Comparison of ENCODE assay signal across 8 cellular contexts in the genomic region with DNA sequence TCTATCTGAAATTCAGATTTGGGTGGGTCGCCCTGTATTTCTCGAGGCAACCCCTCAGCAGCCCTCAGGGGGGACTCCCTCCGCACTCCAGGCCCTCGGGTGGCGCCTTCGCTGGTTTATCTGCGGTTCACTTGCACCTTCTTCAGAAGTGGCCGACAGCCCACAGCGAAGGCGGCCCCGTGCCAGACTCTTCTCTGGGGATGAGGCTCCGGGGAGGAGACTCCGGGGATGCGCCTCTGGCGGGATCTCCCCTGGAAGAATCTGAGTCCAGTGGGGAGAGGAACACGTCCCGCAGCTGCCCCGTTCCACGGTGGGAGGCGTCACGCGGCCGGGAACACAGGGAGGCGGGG.
DNase-seq lines count a peak whose midpoint lies in the region; ATAC-seq and TF ChIP-seq lines count a peak whose summit lies in the region.

No MANE protein-coding gene starts in this region.

- no peak overlapping the region for H2BK20ac ChIP-seq in IMR-90 (ENCODE audit: low read depth, low read length)

- H3K4ac ChIP-seq in IMR-90 (ENCODE audit: low read depth, low read length) = no peak overlapping the region

- no peak overlapping the region for H2BK120ac ChIP-seq in IMR-90 (ENCODE audit: low read depth, low read length)

- H4K91ac ChIP-seq in IMR-90 (ENCODE audit: insufficient read depth, low read depth, low read length) = no peak overlapping the region

- no TSS peak for BruUV-seq in Caco-2 (replicated peaks; lab: Mats Ljungman, UMichigan)
- BruUV-seq in IMR-90 (replicated peaks; lab: Mats Ljungman, UMichigan) = no TSS peak

- H3K9ac ChIP-seq in IMR-90 (ENCODE audit: low read depth, low read length) = peak overlapping the region; percentile 18; the same call in 1 of the 2 replicates

- H3K9me3 Mint-ChIP-seq in Caco-2 (ENCODE audit: unreplicated experiment) = no peaks in the 10 kb centered on the region
- no peaks in the 10 kb centered on the region for H3K9me3 Mint-ChIP-seq in activated T-cell treated with anti-CD3 and anti-CD28 coated beads, Interleukin-2, amount 50 U/mL, for 4 hours

- no peaks in the 10 kb centered on the region for H3K27me3 ChIP-seq in Caco-2 (replicated peaks; ENCODE audit: control insufficient read depth, insufficient read depth, low read length)
- peaks cover 4% of the 10 kb centered on the region for H3K27me3 ChIP-seq in IMR-90 (ENCODE audit: control insufficient read depth, insufficient read depth, low read length)
- H3K27me3 ChIP-seq in prostate gland (replicated peaks; ENCODE audit: insufficient read depth) = no peaks in the 10 kb centered on the region

- no peak overlapping the region for H3K14ac ChIP-seq in IMR-90 (replicated peaks; ENCODE audit: low read depth, low read length)

- TF ChIP-seq POLR2A in IMR-90 (IDR thresholded peaks at IDR 0.05; ENCODE audit: low read depth, low read length) (no peak), prostate gland (IDR thresholded peaks at IDR 0.05) (no peak)

- 0% methylated on average over 5 of the region's 24 CpGs; no CpG with 5 or more reads in 1 of the 2 experiments for WGBS in IMR-90 (ENCODE audit: extremely low coverage in 2 of 2, insufficient read length in 1 of 2), 2 experiments
- WGBS in prostate gland = 3% methylated on average over 24 of the region's 24 CpGs

- H2AK9ac ChIP-seq in IMR-90 (replicated peaks; ENCODE audit: low read depth, low read length, poor library complexity) = peak overlapping the region; percentile 58

- H4K8ac ChIP-seq in IMR-90 (ENCODE audit: low read depth in 2 of 2, low read length in 2 of 2) = no peak overlapping the region

- peak overlapping the region; percentile 69 for H3K4me2 ChIP-seq in IMR-90 (ENCODE audit: low read depth, low read length)

- no peak overlapping the region for H2AK5ac ChIP-seq in IMR-90 (ENCODE audit: low read depth, low read length)

- H4K20me1 ChIP-seq in IMR-90 (ENCODE audit: insufficient read depth, low read length) = no peaks in the 10 kb centered on the region

- in situ Hi-C loops in IMR-90 (cut with MboI; ENCODE audit: low sequenced_read_pairs) = no loop called here

- no peak overlapping the region for H2BK5ac ChIP-seq in IMR-90 (ENCODE audit: low read depth, low read length, poor library complexity, severe bottlenecking)

- ATAC-seq in GM21515 (IDR thresholded peaks at IDR 0.05; ENCODE audit: unreplicated experiment) (peak; percentile 18), IMR-90 (ENCODE audit: low read depth) (peak; percentile 61), Right ventricle myocardium inferior (peak; percentile 41)
- ATAC-seq in activated T-cell treated with anti-CD3 and anti-CD28 coated beads, Interleukin-2, amount 50 U/mL, for 4 hours = peak; percentile 44 to 51

- peak overlapping the region; percentile 94 for H2AFZ ChIP-seq in IMR-90 (replicated peaks; ENCODE audit: low read length, poor library complexity)

- POLR2A ChIA-PET in Caco-2 (lab: Charles Lee) (interaction anchor here (0.8 kb wide), 1 partner anchor 1127 kb away, joined by 3 read pairs; no protein-coding TSS in a partner anchor), IMR-90 (lab: Charles Lee; ENCODE audit: unreplicated experiment) (interaction anchor here (0.6 kb wide), 1 partner anchor 10 kb away, joined by 4 read pairs; no protein-coding TSS in a partner anchor)

- H3K27ac ChIP-seq in IMR-90 (ENCODE audit: insufficient read depth, low read length) = no peak overlapping the region
- H3K27ac ChIP-seq in prostate gland = peak overlapping the region in 1 of 2 donors; percentile 62

- dilution Hi-C loops in IMR-90 (cut with HindIII; ENCODE audit: low sequenced_read_pairs, unreplicated experiment) = no loop called here

- no peak overlapping the region for H4K5ac ChIP-seq in IMR-90 (ENCODE audit: low read depth, low read length)

- no peak for TF ChIP-seq RAD21 in IMR-90 (IDR thresholded peaks at IDR 0.05; ENCODE audit: low read length)

- peak overlapping the region; percentile 75 for H3K4me3 Mint-ChIP-seq in Caco-2 (ENCODE audit: unreplicated experiment)
- H3K4me3 Mint-ChIP-seq in activated T-cell treated with anti-CD3 and anti-CD28 coated beads, Interleukin-2, amount 50 U/mL, for 4 hours = peak overlapping the region; percentile 75

- H3K36me3 ChIP-seq in Caco-2 (ENCODE audit: control insufficient read depth, insufficient read depth, low read length) (no peaks in the 10 kb centered on the region), IMR-90 (ENCODE audit: control insufficient read depth, insufficient read depth, low read length) (no peaks in the 10 kb centered on the region), prostate gland (no peaks in the 10 kb centered on the region)

- H2BK15ac ChIP-seq in IMR-90 (ENCODE audit: low read depth, low read length) = no peak overlapping the region

- H3K9me1 ChIP-seq in IMR-90 (ENCODE audit: insufficient read depth, low read length) = no peaks in the 10 kb centered on the region

- intact Hi-C loops in Caco-2 (cut with micrococcal nuclease; ENCODE audit: unreplicated experiment) (loop anchor here (1.0 to 5.0 kb wide), 4 partner anchors 90 to 1127 kb away; no protein-coding TSS in a partner anchor), IMR-90 (cut with micrococcal nuclease) (loop anchor here (1.0 to 5.0 kb wide), 4 partner anchors 105 to 1128 kb away; a partner anchor contains a TSS), Right ventricle myocardium inferior (cut with DNase I) (loop anchor here (1.0 kb wide), 1 partner anchor 1128 kb away; no protein-coding TSS in a partner anchor), prostate gland (cut with DNase I) (loop anchor here (5.0 kb wide), 2 partner anchors 105 to 1125 kb away; a partner anchor contains a TSS)

- DNase-seq in Caco-2 (no peak), IMR-90 (no peak), Right ventricle myocardium inferior (ENCODE audit: missing footprints) (no peak), prostate gland (ENCODE audit: low spot score) (no peak), occipital lobe (lab: John Stamatoyannopoulos, UW) (no peak), globus pallidus (ENCODE audit: low spot score) (no peak)
- peak; percentile 18 for DNase-seq in activated T-cell treated with anti-CD3 and anti-CD28 coated beads, Interleukin-2, amount 50 U/mL, for 4 hours

- no peak overlapping the region for H3K27ac Mint-ChIP-seq in Caco-2 (ENCODE audit: unreplicated experiment)

- H3K4me3 ChIP-seq in Caco-2 (ENCODE audit: low read depth, low read length) = peak overlapping the region; percentile 69
- peak overlapping the region; percentile 74 for H3K4me3 ChIP-seq in IMR-90 (ENCODE audit: insufficient read depth, low read depth, low read length)
- peak overlapping the region; percentile 48 to 54 for H3K4me3 ChIP-seq in prostate gland

- H3K18ac ChIP-seq in IMR-90 (ENCODE audit: low read depth, low read length) = no peak overlapping the region

- TF ChIP-seq CTCF in Caco-2 (IDR thresholded peaks at IDR 0.05; ENCODE audit: insufficient read depth in 1 of 2, low read depth in 1 of 2, low read length in 1 of 2, severe bottlenecking in 1 of 2, unreplicated experiment in 1 of 2) (no peak), IMR-90 (conservative IDR thresholded peaks at IDR 0.05; ENCODE audit: low read depth, low read length) (no peak), prostate gland (IDR thresholded peaks at IDR 0.05) (no peak)

- peaks cover 2% of the 10 kb centered on the region for H3K27me3 Mint-ChIP-seq in Caco-2 (ENCODE audit: insufficient read depth, unreplicated experiment)
- H3K27me3 Mint-ChIP-seq in activated T-cell treated with anti-CD3 and anti-CD28 coated beads, Interleukin-2, amount 50 U/mL, for 4 hours (ENCODE audit: low read depth) = no peaks in the 10 kb centered on the region

- H3K23ac ChIP-seq in IMR-90 (ENCODE audit: low read depth, low read length) = no peak overlapping the region

- no peaks in the 10 kb centered on the region for H3K36me3 Mint-ChIP-seq in Caco-2 (ENCODE audit: insufficient read depth, unreplicated experiment)
- H3K36me3 Mint-ChIP-seq in activated T-cell treated with anti-CD3 and anti-CD28 coated beads, Interleukin-2, amount 50 U/mL, for 4 hours (ENCODE audit: insufficient read depth) = no peaks in the 10 kb centered on the region

- CTCF ChIA-PET in Caco-2 (lab: Charles Lee) = interaction anchor here (0.5 to 2.0 kb wide), 19 partner anchors 15 to 1128 kb away, joined by 3 to 13 read pairs (median 4); a partner anchor contains a TSS
- CTCF ChIA-PET in IMR-90 (lab: Yijun Ruan, JAX) = interaction anchor here (0.5 to 1.7 kb wide), 13 partner anchors 8 to 1593 kb away, joined by 3 to 12 read pairs (median 4); no protein-coding TSS in a partner anchor

- no peaks in the 10 kb centered on the region for H3K79me1 ChIP-seq in IMR-90 (ENCODE audit: low read depth in 1 of 2, low read length in 2 of 2)

- H3K9me3 ChIP-seq in Caco-2 (no peaks in the 10 kb centered on the region), IMR-90 (ENCODE audit: control insufficient read depth, insufficient read depth, low read length) (no peaks in the 10 kb centered on the region), prostate gland (no peaks in the 10 kb centered on the region)

- H3K4me1 ChIP-seq in Caco-2 (no peaks in the 10 kb centered on the region), IMR-90 (ENCODE audit: control insufficient read depth, insufficient read depth, low read length) (no peaks in the 10 kb centered on the region), prostate gland (replicated peaks) (no peaks in the 10 kb centered on the region)

- H3K4me1 Mint-ChIP-seq in Caco-2 (ENCODE audit: low read depth, unreplicated experiment) = no peaks in the 10 kb centered on the region
- H3K4me1 Mint-ChIP-seq in activated T-cell treated with anti-CD3 and anti-CD28 coated beads, Interleukin-2, amount 50 U/mL, for 4 hours (ENCODE audit: low read depth) = peaks cover 3% of the 10 kb centered on the region

- no peak overlapping the region for H3K56ac ChIP-seq in IMR-90 (ENCODE audit: extremely low read depth, insufficient read depth, low read length)

TF ChIP-seq in IMR-90, 13 proteins besides CTCF, POLR2A, EP300 and RAD21:
- TF ChIP-seq MXI1 (IDR thresholded peaks at IDR 0.05; ENCODE audit: borderline replicate concordance, low read depth, low read length) = no peak
- TF ChIP-seq BHLHE40 (IDR thresholded peaks at IDR 0.05; ENCODE audit: low read depth, low read length) = no peak
- TF ChIP-seq, protein P1, sequence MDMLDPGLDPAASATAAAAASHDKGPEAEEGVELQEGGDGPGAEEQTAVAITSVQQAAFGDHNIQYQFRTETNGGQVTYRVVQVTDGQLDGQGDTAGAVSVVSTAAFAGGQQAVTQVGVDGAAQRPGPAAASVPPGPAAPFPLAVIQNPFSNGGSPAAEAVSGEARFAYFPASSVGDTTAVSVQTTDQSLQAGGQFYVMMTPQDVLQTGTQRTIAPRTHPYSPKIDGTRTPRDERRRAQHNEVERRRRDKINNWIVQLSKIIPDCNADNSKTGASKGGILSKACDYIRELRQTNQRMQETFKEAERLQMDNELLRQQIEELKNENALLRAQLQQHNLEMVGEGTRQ (IDR thresholded peaks at IDR 0.05; ENCODE audit: low read depth, low read length) = no peak
- TF ChIP-seq RFX5 (IDR thresholded peaks at IDR 0.05; ENCODE audit: low read depth, low read length) = no peak
